17 cellular contexts compared by ENCODE assay signal in genomic region chr9:88706193-88707112, GRCh38.
A peak's percentile ranks its signal among the peaks of the same experiment; 100 is the strongest.
DNase-seq lines count a peak whose midpoint lies in the region; ATAC-seq and TF ChIP-seq lines count a peak whose summit lies in the region.
"Had no signal": no experiment of that assay in that cellular context is flagged by ENCODE, and none has a peak within 500 bp of the region (broad histone marks: within the 10 kb centered on the region; RNA-seq: fewer than 3 reads in every experiment).

No MANE protein-coding gene starts in this region.

- in situ Hi-C loops in SK-MEL-5 (cut with HindIII; ENCODE audit: low pct_unique_long_range_greater_than_20kb, low sequenced_read_pairs) (no loop called here), KBM-7 (cut with MboI; ENCODE audit: low pct_unique_long_range_greater_than_20kb, low sequenced_read_pairs) (no loop called here)

- no peaks in the 10 kb centered on the region for H3K4me1 ChIP-seq in trophoblast cell (ENCODE audit: control insufficient read depth in 1 of 2, insufficient read depth in 2 of 2, low read length in 2 of 2)
- H3K4me1 ChIP-seq: transverse colon had no signal

- no peak overlapping the region for H4K8ac ChIP-seq in trophoblast cell (ENCODE audit: low read depth, low read length)

- H3K23ac ChIP-seq in trophoblast cell (ENCODE audit: low read length), result no peak overlapping the region

- no peak overlapping the region for H4K91ac ChIP-seq in trophoblast cell (ENCODE audit: low read depth, low read length)

- WGBS in trophoblast cell (ENCODE audit: extremely low coverage, insufficient coverage, insufficient read length), result no CpG with 5 or more reads among the region's 38 CpGs

- no peak overlapping the region for H2BK5ac ChIP-seq in trophoblast cell (ENCODE audit: low read depth, low read length, poor library complexity)

- H2AK5ac ChIP-seq in trophoblast cell (ENCODE audit: low read length), result no peak overlapping the region

- H3K27ac ChIP-seq in trophoblast cell (ENCODE audit: low read depth, low read length), result no peak overlapping the region
- H3K27ac ChIP-seq: BLaER1 treated with 17β-estradiol and CSF1 and Interleukin-3, amounts not matched to agents 10 nM and 100 nM; transverse colon had no signal

- H3K27me3 ChIP-seq in kidney epithelial cell (ENCODE audit: control insufficient read depth, insufficient read depth, low read length), result no peaks in the 10 kb centered on the region
- no peaks in the 10 kb centered on the region for H3K27me3 ChIP-seq in trophoblast cell (ENCODE audit: insufficient read depth, low read length)
- H3K27me3 ChIP-seq: BLaER1 treated with 17β-estradiol and CSF1 and Interleukin-3, amounts not matched to agents 10 nM and 100 nM; transverse colon had no signal

- H3K36me3 ChIP-seq in kidney epithelial cell (ENCODE audit: control insufficient read depth, insufficient read depth, low read length) (no peaks in the 10 kb centered on the region), trophoblast cell (ENCODE audit: control insufficient read depth in 1 of 2, insufficient read depth in 2 of 2, low read length in 2 of 2) (no peaks in the 10 kb centered on the region)
- H3K36me3 ChIP-seq: BLaER1 treated with 17β-estradiol and CSF1 and Interleukin-3, amounts not matched to agents 10 nM and 100 nM; transverse colon had no signal

- H3K4ac ChIP-seq in trophoblast cell (ENCODE audit: low read depth, low read length), result no peak overlapping the region

- no peak overlapping the region for H3K14ac ChIP-seq in trophoblast cell (ENCODE audit: low read length)

- H3K4me2 ChIP-seq in trophoblast cell (ENCODE audit: low read length), result no peak overlapping the region
- H3K4me2 ChIP-seq: BLaER1 treated with 17β-estradiol and CSF1 and Interleukin-3, amounts not matched to agents 10 nM and 100 nM had no signal

- no peaks in the 10 kb centered on the region for H3K79me2 ChIP-seq in trophoblast cell (ENCODE audit: control insufficient read depth, insufficient read depth, low read length, poor library complexity)

- H3K18ac ChIP-seq in trophoblast cell (ENCODE audit: low read length), result no peak overlapping the region

- ATAC-seq in HG03571 (IDR thresholded peaks at IDR 0.05; ENCODE audit: unreplicated experiment), result no peak
- ATAC-seq: GM12878 had no signal

- peaks cover 2% of the 10 kb centered on the region for H3K9me3 ChIP-seq in trophoblast cell (ENCODE audit: insufficient read depth, low read depth, low read length)
- H3K9me3 ChIP-seq: BLaER1 treated with 17β-estradiol and CSF1 and Interleukin-3, amounts not matched to agents 10 nM and 100 nM; transverse colon had no signal

- TF ChIP-seq CTCF in kidney epithelial cell (IDR thresholded peaks at IDR 0.05; ENCODE audit: insufficient read depth, low read length, poor library complexity, severe bottlenecking), result peak; percentile 26

- H3K4me3 ChIP-seq in kidney epithelial cell (ENCODE audit: low read depth, low read length) (no peak overlapping the region), trophoblast cell (ENCODE audit: low read depth, low read length) (no peak overlapping the region)
- H3K4me3 ChIP-seq: BLaER1 treated with 17β-estradiol and CSF1 and Interleukin-3, amounts not matched to agents 10 nM and 100 nM; GM12878; transverse colon had no signal

- no peak overlapping the region for H4K12ac ChIP-seq in trophoblast cell (ENCODE audit: low read depth, low read length)

- no peak overlapping the region for H2BK120ac ChIP-seq in trophoblast cell (ENCODE audit: insufficient read depth, low read length, poor library complexity)

- H2BK12ac ChIP-seq in trophoblast cell (ENCODE audit: low read length), result peak overlapping the region; percentile 23

- H3K79me1 ChIP-seq in trophoblast cell (ENCODE audit: low read length), result no peaks in the 10 kb centered on the region

- H2AFZ ChIP-seq in trophoblast cell (ENCODE audit: insufficient read depth, low read length, poor library complexity), result no peak overlapping the region

- DNase-seq in HuH-7 (ENCODE audit: low spot score) (peak; percentile 62), SK-MEL-5 (ENCODE audit: low read depth, low spot score) (peak; percentile 62), kidney epithelial cell (ENCODE audit: low read depth) (peak; percentile 51), trophoblast cell (no peak), KBM-7 (no peak), Kasumi-1 (lab: John Stamatoyannopoulos, UW) (no peak), SKM-1 treated with dmso at 0.1 percent for 144 hours (lab: John Stamatoyannopoulos, UW; ENCODE audit: unreplicated experiment) (no peak)
- DNase-seq: activated CD4-positive, CD25-positive, alpha-beta regulatory T cell treated with anti-CD3 and anti-CD28 coated beads, Interleukin-2, amount 50 U/mL, for 72 hours; activated naive CD8-positive, alpha-beta T cell treated with anti-CD3 and anti-CD28 coated beads for 36 hours; effector memory CD4-positive, alpha-beta T cell; foreskin fibroblast; stimulated activated CD4-positive, alpha-beta T cell treated with anti-CD3 and anti-CD28 coated beads, Interleukin-2, amount 100 ng/mL, for 48 hours; T-helper 1 cell; transverse colon had no signal

- H3K9ac ChIP-seq in trophoblast cell (ENCODE audit: low read length), result no peak overlapping the region
- H3K9ac ChIP-seq: BLaER1 treated with 17β-estradiol and CSF1 and Interleukin-3, amounts not matched to agents 10 nM and 100 nM had no signal

Comparison
In these comparisons a context has a peak if more than half of its experiments do, and no peak if none do; other contexts are left out.
1. DNase-seq: peak in HuH-7 (single experiment), SK-MEL-5 (single experiment) and kidney epithelial cell (single experiment); none in trophoblast cell (0 of 2), KBM-7 (single experiment), Kasumi-1 (0 of 2) and SKM-1 treated with dmso at 0.1 percent for 144 hours (single experiment).